In genomic region chr6:134078166-134078565, GRCh38 we compare ENCODE assay signal across 2 cellular contexts.
TF ChIP-seq lines count a peak whose summit lies in the region.

No MANE protein-coding gene starts in this region.

TF ChIP-seq in K562, 482 proteins besides CTCF, POLR2A, EP300 and RAD21:
- no peak for TF ChIP-seq RFX7 (CRISPR knock-in tag; IDR thresholded peaks at IDR 0.05)
- TF ChIP-seq EGR1 (conservative IDR thresholded peaks at IDR 0.05) = 0 out of 2 replicates have a peak, but pooled peaks have one; percentile 26

TF ChIP-seq in liver, 16 proteins besides CTCF, POLR2A, EP300 and RAD21:
- peak; percentile 6 to 50 for TF ChIP-seq HNF4A (conservative IDR thresholded peaks at IDR 0.05)
- no peak for TF ChIP-seq FOXA2 (IDR thresholded peaks at IDR 0.05)
- TF ChIP-seq ATF3 (IDR thresholded peaks at IDR 0.05) = no peak
- no peak for TF ChIP-seq TAF1 (conservative IDR thresholded peaks at IDR 0.05)
- no peak for TF ChIP-seq YY1 (IDR thresholded peaks at IDR 0.05)
